Comparison of ENCODE assay signal across 8 cellular contexts in the genomic region with DNA sequence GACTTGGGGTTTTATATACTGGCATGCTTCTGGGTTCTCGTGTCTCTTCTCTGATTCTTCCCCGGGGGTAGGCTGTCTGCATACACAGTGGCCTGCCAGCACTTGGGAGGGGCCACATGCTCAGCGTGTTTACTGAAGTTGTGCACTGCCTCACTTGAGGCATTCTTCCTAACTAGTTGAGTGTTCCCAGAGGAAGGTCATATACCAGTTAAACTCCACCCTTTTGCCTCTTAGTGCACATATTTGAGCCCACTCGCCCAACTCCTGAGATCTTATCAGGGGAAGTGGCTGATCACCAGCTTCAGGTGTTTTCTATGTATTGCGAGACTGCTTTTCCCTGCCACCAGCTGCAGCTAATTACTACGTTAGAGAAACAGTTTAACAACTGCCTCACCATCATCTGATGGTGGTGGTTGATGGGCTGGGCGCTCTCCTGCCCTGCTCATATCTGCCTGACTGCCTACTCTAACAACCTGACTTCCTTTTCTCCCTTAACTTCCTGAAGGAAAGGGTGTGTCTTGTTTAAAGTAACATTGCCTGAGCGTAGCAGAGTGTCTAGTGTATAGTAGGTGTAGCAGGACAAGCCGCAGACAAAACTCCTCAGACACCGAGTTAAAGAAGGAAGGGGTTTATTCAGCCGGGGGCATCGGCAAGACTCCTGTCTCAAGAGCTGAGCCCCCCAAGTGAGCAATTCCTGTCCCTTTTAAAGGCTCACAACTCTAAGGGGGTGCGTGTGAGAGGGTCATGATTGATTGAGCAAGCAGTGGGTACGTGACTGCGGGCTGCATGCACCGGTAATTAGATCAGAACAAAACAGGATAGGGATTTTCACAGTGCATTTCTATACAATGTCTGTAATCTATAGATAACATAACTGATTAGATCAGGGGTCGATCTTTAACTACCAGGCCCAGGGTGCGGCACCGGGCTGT.
DNase-seq lines count a peak whose midpoint lies in the region; ATAC-seq and TF ChIP-seq lines count a peak whose summit lies in the region.

No MANE protein-coding gene starts in this region.

- no peaks in the 10 kb centered on the region for H3K79me2 ChIP-seq in OCI-LY3 (ENCODE audit: low read length)

- no peaks in the 10 kb centered on the region for H4K20me1 ChIP-seq in OCI-LY3 (ENCODE audit: insufficient read depth, low read length)

- TF ChIP-seq CTCF in OCI-LY3 (IDR thresholded peaks at IDR 0.05; ENCODE audit: low read depth, low read length): no peak

- no peak for ATAC-seq in GM21619 (IDR thresholded peaks at IDR 0.05; ENCODE audit: unreplicated experiment)

- no peaks in the 10 kb centered on the region for H3K9me3 ChIP-seq in OCI-LY3 (ENCODE audit: insufficient read depth, low read length)

- no peaks in the 10 kb centered on the region for H3K27me3 ChIP-seq in OCI-LY3 (ENCODE audit: low read depth, low read length)

- H3K36me3 ChIP-seq in OCI-LY3 (replicated peaks; ENCODE audit: low read depth, low read length): no peaks in the 10 kb centered on the region

- H2AFZ ChIP-seq in OCI-LY3 (ENCODE audit: low read depth, low read length): peak overlapping the region; percentile 67

- H3K4me1 ChIP-seq in OCI-LY3 (ENCODE audit: low read length): peaks cover 66% of the 10 kb centered on the region

- peak overlapping the region; percentile 99 for H3K4me2 ChIP-seq in OCI-LY3 (ENCODE audit: low read length)

- H3K27ac ChIP-seq in OCI-LY3 (ENCODE audit: low read length): peak overlapping the region; percentile 53

- H3K9ac ChIP-seq in OCI-LY3 (ENCODE audit: low read length): peak overlapping the region; percentile 71

- H3K4me3 ChIP-seq in OCI-LY3 (ENCODE audit: low read length): peak overlapping the region; percentile 51

- DNase-seq in NCI-H1105 treated with DMSO at 0.1 percent for 48 hours (lab: John Stamatoyannopoulos, UW) (peak; percentile 28), NCI-H1105 (lab: John Stamatoyannopoulos, UW) (no peak), dermis blood vessel endothelial cell (peak; percentile 24), SW480 (ENCODE audit: low spot score) (no peak), D341Med (ENCODE audit: low spot score) (no peak)
- DNase-seq in stimulated activated CD8-positive, alpha-beta memory T cell treated with anti-CD3 and anti-CD28 coated beads, Interleukin-4, amount 100 ng/mL, for 48 hours: peak; percentile 30

Comparison
In these comparisons a context has a peak if more than half of its experiments do, and no peak if none do; other contexts are left out.
1. DNase-seq: peak in NCI-H1105 treated with DMSO at 0.1 percent for 48 hours (single experiment), dermis blood vessel endothelial cell (single experiment) and stimulated activated CD8-positive, alpha-beta memory T cell treated with anti-CD3 and anti-CD28 coated beads, Interleukin-4, amount 100 ng/mL, for 48 hours (single experiment); none in NCI-H1105 (single experiment), SW480 (single experiment) and D341Med (single experiment).